In the genomic region with DNA sequence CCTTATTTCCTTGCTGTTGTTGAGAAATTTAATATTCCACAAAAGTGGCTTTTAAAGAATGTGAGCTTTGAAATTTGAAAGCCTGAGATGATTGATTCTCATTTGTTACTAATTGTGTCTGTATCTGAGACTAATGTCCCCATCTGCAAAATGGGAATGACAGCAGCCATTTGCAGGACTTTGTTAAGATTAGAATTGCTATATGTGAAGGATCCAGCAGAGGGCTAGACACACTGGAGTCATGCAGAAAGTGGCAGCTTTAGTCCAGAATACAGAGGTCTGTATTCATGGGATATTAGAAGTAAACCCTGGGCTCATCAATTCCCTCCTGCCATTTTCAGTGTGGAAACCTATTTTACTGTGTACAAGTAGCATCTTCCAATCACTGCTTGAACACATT, we compare ENCODE assay signal across 8 cellular contexts.
DNase-seq lines count a peak whose midpoint lies in the region; ATAC-seq and TF ChIP-seq lines count a peak whose summit lies in the region.

No MANE protein-coding gene starts in this region.

- no peaks in the 10 kb centered on the region for H3K36me3 Mint-ChIP-seq in osteocyte (ENCODE audit: unreplicated experiment)
- H3K36me3 Mint-ChIP-seq in activated naive CD4-positive, alpha-beta T cell treated with anti-CD3 and anti-CD28 coated beads for 36 hours (ENCODE audit: low read depth): no peaks in the 10 kb centered on the region

- no peaks in the 10 kb centered on the region for H3K27me3 Mint-ChIP-seq in osteocyte (ENCODE audit: unreplicated experiment)
- peaks cover 4% of the 10 kb centered on the region for H3K27me3 Mint-ChIP-seq in activated naive CD4-positive, alpha-beta T cell treated with anti-CD3 and anti-CD28 coated beads for 36 hours (ENCODE audit: low read depth)

- ATAC-seq in HG03095 (IDR thresholded peaks at IDR 0.05; ENCODE audit: unreplicated experiment): peak; percentile 63

- H3K4me1 Mint-ChIP-seq in osteocyte (ENCODE audit: unreplicated experiment): no peaks in the 10 kb centered on the region
- H3K4me1 Mint-ChIP-seq in activated naive CD4-positive, alpha-beta T cell treated with anti-CD3 and anti-CD28 coated beads for 36 hours (ENCODE audit: low read depth): no peaks in the 10 kb centered on the region

- no peak overlapping the region for H3K27ac Mint-ChIP-seq in osteocyte (ENCODE audit: unreplicated experiment)
- no peak overlapping the region for H3K27ac Mint-ChIP-seq in activated naive CD4-positive, alpha-beta T cell treated with anti-CD3 and anti-CD28 coated beads for 36 hours

- CTCF ChIA-PET in activated naive CD4-positive, alpha-beta T cell treated with anti-CD3 and anti-CD28 coated beads for 36 hours (lab: Charles Lee): interaction anchor here (1.1 to 2.1 kb wide), 4 partner anchors 12 to 613 kb away, joined by 3 to 9 read pairs (median 5); no protein-coding TSS in a partner anchor

- TF ChIP-seq CTCF in osteocyte (IDR thresholded peaks at IDR 0.05): peak; percentile 31

- DNase-seq in NCI-H748 (lab: John Stamatoyannopoulos, UW; ENCODE audit: unreplicated experiment) (peak; percentile 40), NCI-H748 treated with DMSO at 0.1 percent for 48 hours (lab: John Stamatoyannopoulos, UW) (no peak), SK-N-DZ (ENCODE audit: low spot score) (peak; percentile 33), osteocyte (ENCODE audit: extremely low spot score, unreplicated experiment) (no peak), cerebellum (ENCODE audit: low spot score) (no peak), A172 (ENCODE audit: low spot score) (no peak)
- DNase-seq in activated naive CD4-positive, alpha-beta T cell treated with anti-CD3 and anti-CD28 coated beads for 36 hours: no peak

- H3K9me3 Mint-ChIP-seq in osteocyte (ENCODE audit: unreplicated experiment): no peaks in the 10 kb centered on the region
- H3K9me3 Mint-ChIP-seq in activated naive CD4-positive, alpha-beta T cell treated with anti-CD3 and anti-CD28 coated beads for 36 hours: no peaks in the 10 kb centered on the region

- intact Hi-C loops in activated naive CD4-positive, alpha-beta T cell treated with anti-CD3 and anti-CD28 coated beads for 36 hours (cut with micrococcal nuclease): loop anchor here (5.0 kb wide), 1 partner anchor 418 kb away; no protein-coding TSS in a partner anchor

- no peak overlapping the region for H3K4me3 Mint-ChIP-seq in osteocyte (ENCODE audit: unreplicated experiment)
- no peak overlapping the region for H3K4me3 Mint-ChIP-seq in activated naive CD4-positive, alpha-beta T cell treated with anti-CD3 and anti-CD28 coated beads for 36 hours

Comparison
In these comparisons a context has a peak if more than half of its experiments do, and no peak if none do; other contexts are left out.
1. DNase-seq: peak in NCI-H748 (single experiment) and SK-N-DZ (single experiment); none in NCI-H748 treated with DMSO at 0.1 percent for 48 hours (single experiment), osteocyte (single experiment), cerebellum (single experiment), A172 (single experiment) and activated naive CD4-positive, alpha-beta T cell treated with anti-CD3 and anti-CD28 coated beads for 36 hours (single experiment).